ENCODE assay signal across 38 cellular contexts in genomic region chr6:35476004-35476403, GRCh38. TPM values are rescaled to one million over a fixed set of nuclear protein-coding genes. Genes with fewer than 3 reads are reported as not detected.
A peak's percentile ranks its signal among the peaks of the same experiment; 100 is the strongest.
DNase-seq lines count a peak whose midpoint lies in the region; ATAC-seq, FAIRE-seq and TF ChIP-seq lines count a peak whose summit lies in the region.
"Had no signal": no experiment of that assay in that cellular context is flagged by ENCODE, and none has a peak within 500 bp of the region (broad histone marks: within the 10 kb centered on the region; RNA-seq: fewer than 3 reads in every experiment).

No MANE protein-coding gene starts in this region.

- peaks cover 63% of the 10 kb centered on the region for H3K36me3 ChIP-seq in IMR-90 (ENCODE audit: control insufficient read depth, insufficient read depth, low read length)
- peaks cover 0 to 4% of the 10 kb centered on the region in 2 donors for H3K36me3 ChIP-seq in kidney (ENCODE audit: control insufficient read depth in 1 of 2, insufficient read depth in 2 of 2, low read length in 2 of 2)
- H3K36me3 ChIP-seq: uterus had no signal

- H3K27ac Mint-ChIP-seq in activated T-cell treated with anti-CD3 and anti-CD28 coated beads, Interleukin-2, amount 50 U/mL, for 72 hours: no peak overlapping the region
- H3K27ac Mint-ChIP-seq: activated naive CD4-positive, alpha-beta T cell treated with anti-CD3 and anti-CD28 coated beads, Interleukin-2, amount 50 U/mL, for 24 hours; brain; CD14-positive monocyte; dendritic cell treated with granulocyte-macrophage colony-stimulating factor and Interleukin-4, amounts not matched to agents 40 ng/mL and 50 ng/mL, for 4 days; HFFc6 had no signal

- peaks cover 47% of the 10 kb centered on the region for H4K20me1 ChIP-seq in IMR-90 (ENCODE audit: insufficient read depth, low read length)

- TF ChIP-seq CTCF in IMR-90 (conservative IDR thresholded peaks at IDR 0.05; ENCODE audit: low read depth, low read length): no peak
- TF ChIP-seq CTCF in kidney (IDR thresholded peaks at IDR 0.05; ENCODE audit: borderline replicate concordance, extremely low read depth, insufficient read depth): no peak

- H3K4me3 ChIP-seq in IMR-90 (ENCODE audit: insufficient read depth, low read depth, low read length) (no peak overlapping the region), kidney (ENCODE audit: low read length in 2 of 2) (no peak overlapping the region)
- H3K4me3 ChIP-seq: esophagus squamous epithelium, heart left ventricle, MG63, PC-9, thoracic aorta, uterus had no signal

- no peak overlapping the region for H3K27ac ChIP-seq in IMR-90 (ENCODE audit: insufficient read depth, low read length)
- no peak overlapping the region for H3K27ac ChIP-seq in kidney (ENCODE audit: low read depth in 2 of 2, low read length in 2 of 2)
- H3K27ac ChIP-seq: esophagus squamous epithelium, heart left ventricle, PC-9, thoracic aorta, uterus had no signal

- TF ChIP-seq POLR2A in IMR-90 (IDR thresholded peaks at IDR 0.05; ENCODE audit: low read depth, low read length): no peak

- 94% methylated on average over 3 of the region's 14 CpGs; no CpG with 5 or more reads in 1 of the 2 experiments for whole genome bisulfite sequencing in IMR-90 (ENCODE audit: extremely low coverage in 2 of 2, insufficient read length in 1 of 2), 2 experiments

- no peak for TF ChIP-seq RAD21 in IMR-90 (IDR thresholded peaks at IDR 0.05; ENCODE audit: low read length)

- H3K4ac ChIP-seq in IMR-90 (ENCODE audit: low read depth, low read length): no peak overlapping the region

- no peak overlapping the region for H4K8ac ChIP-seq in IMR-90 (ENCODE audit: low read depth in 2 of 2, low read length in 2 of 2)

- ATAC-seq in activated T-cell treated with anti-CD3 and anti-CD28 coated beads, Interleukin-2, amount 50 U/mL, for 72 hours (replicated peaks in 1 of 2): peak; percentile 4 to 12
- no peak for ATAC-seq in IMR-90 (ENCODE audit: low read depth)
- ATAC-seq: left ventricle myocardium superior had no signal

- FAIRE-seq in kidney (lab: Jason Lieb, UNC): no peak
- FAIRE-seq: A204.1, D721Med, endometrium had no signal

- in situ Hi-C loops in IMR-90 (cut with MboI; ENCODE audit: low sequenced_read_pairs): no loop called here

- no peak overlapping the region for H2BK120ac ChIP-seq in IMR-90 (ENCODE audit: low read depth, low read length)

- no peak overlapping the region for H2BK5ac ChIP-seq in IMR-90 (ENCODE audit: low read depth, low read length, poor library complexity, severe bottlenecking)

- dilution Hi-C loops in IMR-90 (cut with HindIII; ENCODE audit: low sequenced_read_pairs, unreplicated experiment): no loop called here

- peak overlapping the region; percentile 23 for H2AFZ ChIP-seq in IMR-90 (replicated peaks; ENCODE audit: low read length, poor library complexity)
- H2AFZ ChIP-seq: PC-9 had no signal

- H3K18ac ChIP-seq in IMR-90 (ENCODE audit: low read depth, low read length): no peak overlapping the region

- no peak overlapping the region for H3K9ac ChIP-seq in IMR-90 (ENCODE audit: low read depth, low read length)
- no peak overlapping the region for H3K9ac ChIP-seq in kidney (ENCODE audit: low read length in 2 of 2)

- H3K36me3 Mint-ChIP-seq in activated T-cell treated with anti-CD3 and anti-CD28 coated beads, Interleukin-2, amount 50 U/mL, for 72 hours (ENCODE audit: insufficient read depth in 2 of 2): peaks cover 0 to 10% of the 10 kb centered on the region in 2 donors
- H3K36me3 Mint-ChIP-seq: activated naive CD4-positive, alpha-beta T cell treated with anti-CD3 and anti-CD28 coated beads, Interleukin-2, amount 50 U/mL, for 24 hours had no signal

- H2BK15ac ChIP-seq in IMR-90 (ENCODE audit: low read depth, low read length): no peak overlapping the region

- H3K9me1 ChIP-seq in IMR-90 (ENCODE audit: insufficient read depth, low read length): 0 out of 2 replicates have a peak, but pooled peaks cover 6% of the 10 kb centered on the region

- POLR2A ChIA-PET in IMR-90 (lab: Charles Lee; ENCODE audit: unreplicated experiment): no interaction called here

- H2BK20ac ChIP-seq in IMR-90 (ENCODE audit: low read depth, low read length): no peak overlapping the region

- no peak overlapping the region for H4K5ac ChIP-seq in IMR-90 (ENCODE audit: low read depth, low read length)

- H3K14ac ChIP-seq in IMR-90 (replicated peaks; ENCODE audit: low read depth, low read length): no peak overlapping the region

- no peaks in the 10 kb centered on the region for H3K27me3 Mint-ChIP-seq in activated T-cell treated with anti-CD3 and anti-CD28 coated beads, Interleukin-2, amount 50 U/mL, for 72 hours (ENCODE audit: low read depth)
- H3K27me3 Mint-ChIP-seq: activated naive CD4-positive, alpha-beta T cell treated with anti-CD3 and anti-CD28 coated beads, Interleukin-2, amount 50 U/mL, for 24 hours had no signal

- intact Hi-C loops in IMR-90 (cut with micrococcal nuclease): no loop called here
- intact Hi-C loops in kidney (cut with DNase I): no loop called here

- no peaks in the 10 kb centered on the region for H3K9me3 Mint-ChIP-seq in activated T-cell treated with anti-CD3 and anti-CD28 coated beads, Interleukin-2, amount 50 U/mL, for 72 hours
- H3K9me3 Mint-ChIP-seq: activated naive CD4-positive, alpha-beta T cell treated with anti-CD3 and anti-CD28 coated beads, Interleukin-2, amount 50 U/mL, for 24 hours; brain; dendritic cell treated with granulocyte-macrophage colony-stimulating factor and Interleukin-4, amounts not matched to agents 40 ng/mL and 50 ng/mL, for 4 days; HFFc6 had no signal

- DNase-seq in activated T-cell treated with anti-CD3 and anti-CD28 coated beads, Interleukin-2, amount 50 U/mL, for 72 hours: no peak
- DNase-seq in activated T-cell treated with anti-CD3 and anti-CD28 coated beads for 4 hours (no peak), IMR-90 (no peak), kidney (peak; percentile 73), HUDEP-2 (lab: John Stamatoyannopoulos, UW; ENCODE audit: unreplicated experiment in 76 of 76) (no peak), activated gamma-delta T cell (lab: John Stamatoyannopoulos, UW) (no peak), RKO (ENCODE audit: low spot score) (no peak)
- DNase-seq in stimulated activated CD8-positive, alpha-beta memory T cell treated with anti-CD3 and anti-CD28 coated beads, Interleukin-4, amount 100 ng/mL, for 48 hours: peak; percentile 31
- DNase-seq: activated CD4-positive, alpha-beta T cell treated with anti-CD3 and anti-CD28 coated beads, Interleukin-2, amount 50 U/mL, for 48 hours; activated CD4-positive, CD25-positive, alpha-beta regulatory T cell treated with anti-CD3 and anti-CD28 coated beads, Interleukin-2, amount 50 U/mL, for 72 hours; amniotic stem cell; esophagus squamous epithelium; foreskin melanocyte; HFFc6; islet precursor cell; left ventricle myocardium superior; MG63; NCI-H1105 treated with DMSO at 0.1 percent for 48 hours; NCI-H187 treated with DMSO at 0.1 percent for 48 hours; NCI-H524 treated with DMSO at 0.1 percent for 48 hours; nucleus accumbens; PC-9; SHP77; stimulated activated naive CD4-positive, alpha-beta T cell; T-helper 2 cell; uterus had no signal

- H3K79me1 ChIP-seq in IMR-90 (ENCODE audit: low read depth in 1 of 2, low read length in 2 of 2): peaks cover 3 to 42% of the 10 kb centered on the region in 2 experiments

- H3K27me3 ChIP-seq in IMR-90 (ENCODE audit: control insufficient read depth, insufficient read depth, low read length): no peaks in the 10 kb centered on the region
- H3K27me3 ChIP-seq: esophagus squamous epithelium, heart left ventricle, MG63, uterus had no signal

- no peak overlapping the region for H4K91ac ChIP-seq in IMR-90 (ENCODE audit: insufficient read depth, low read depth, low read length)

- no TSS peak for BruUV-seq in IMR-90 (replicated peaks; lab: Mats Ljungman, UMichigan)

- H3K9me3 ChIP-seq in IMR-90 (ENCODE audit: control insufficient read depth, insufficient read depth, low read length) (no peaks in the 10 kb centered on the region), kidney (ENCODE audit: control insufficient read depth in 1 of 2, low read length in 2 of 2) (no peaks in the 10 kb centered on the region)
- H3K9me3 ChIP-seq: esophagus squamous epithelium, heart left ventricle, MG63, thoracic aorta, uterus had no signal

- CTCF ChIA-PET in IMR-90 (lab: Yijun Ruan, JAX): no interaction called here

- H3K23ac ChIP-seq in IMR-90 (ENCODE audit: low read depth, low read length): no peak overlapping the region

- peaks cover 2% of the 10 kb centered on the region for H3K4me1 ChIP-seq in IMR-90 (ENCODE audit: control insufficient read depth, insufficient read depth, low read length)
- H3K4me1 ChIP-seq in kidney (ENCODE audit: control insufficient read depth in 1 of 2, insufficient read depth in 1 of 2, low read depth in 1 of 2, low read length in 2 of 2): peaks cover 0 to 2% of the 10 kb centered on the region in 2 donors

- no peak overlapping the region for H2AK5ac ChIP-seq in IMR-90 (ENCODE audit: low read depth, low read length)

- H3K4me2 ChIP-seq in IMR-90 (ENCODE audit: low read depth, low read length): no peak overlapping the region
- H3K4me2 ChIP-seq: PC-9 had no signal

- peaks cover 31% of the 10 kb centered on the region for H3K4me1 Mint-ChIP-seq in activated T-cell treated with anti-CD3 and anti-CD28 coated beads, Interleukin-2, amount 50 U/mL, for 72 hours (ENCODE audit: low read depth)

- H3K4me3 Mint-ChIP-seq in activated T-cell treated with anti-CD3 and anti-CD28 coated beads, Interleukin-2, amount 50 U/mL, for 72 hours: no peak overlapping the region
- H3K4me3 Mint-ChIP-seq: activated naive CD4-positive, alpha-beta T cell treated with anti-CD3 and anti-CD28 coated beads, Interleukin-2, amount 50 U/mL, for 24 hours; brain; CD14-positive monocyte; dendritic cell treated with granulocyte-macrophage colony-stimulating factor and Interleukin-4, amounts not matched to agents 40 ng/mL and 50 ng/mL, for 4 days; HFFc6 had no signal

- H3K56ac ChIP-seq in IMR-90 (ENCODE audit: extremely low read depth, insufficient read depth, low read length): no peak overlapping the region

- H2AK9ac ChIP-seq in IMR-90 (replicated peaks; ENCODE audit: low read depth, low read length, poor library complexity): no peak overlapping the region

RNA-seq across cellular contexts. Expression of gene RPL10A, which starts 7.8 kb away (rescaled TPM):
- 1,000 to 10,000 TPM; 2,353 to 2,363 TPM for total RNA-seq in activated T-cell treated with anti-CD3 and anti-CD28 coated beads, Interleukin-2, amount 50 U/mL, for 72 hours
- total RNA-seq in IMR-90 (2012; rRNA removed): 1,746 and 2,310 TPM in 2 replicates
- 3,153 and 3,261 TPM in 2 replicates for polyA plus RNA-seq in IMR-90 (2012; rRNA removed)
- polyA plus RNA-seq in IMR-90 (2012; cell fraction: cytosol; rRNA removed): 1,705 and 1,838 TPM in 2 replicates
- 1,133 and 1,323 TPM in 2 replicates for polyA plus RNA-seq in IMR-90 (2012; cell fraction: nucleus; rRNA removed; ENCODE audit: low replicate concordance)
- total RNA-seq in kidney: 1,159 TPM
- polyA plus RNA-seq in kidney (ENCODE audit: insufficient read depth, low read depth, low replicate concordance): 1,291 TPM

RNA-seq across cellular contexts. Expression of gene TEAD3, which starts 20.9 kb away (rescaled TPM):
- total RNA-seq in activated T-cell treated with anti-CD3 and anti-CD28 coated beads, Interleukin-2, amount 50 U/mL, for 72 hours: 1 to 10 TPM; 1.7 to 1.9 TPM
- 5.0 and 5.2 TPM in 2 replicates for total RNA-seq in IMR-90 (2012; rRNA removed)
- polyA plus RNA-seq in IMR-90 (2012; rRNA removed): 25.0 and 28.0 TPM in 2 replicates
- 16.6 and 30.2 TPM in 2 replicates for polyA plus RNA-seq in IMR-90 (2012; cell fraction: cytosol; rRNA removed)
- polyA plus RNA-seq in IMR-90 (2012; cell fraction: nucleus; rRNA removed; ENCODE audit: low replicate concordance): 49.5 and 83.0 TPM in 2 replicates
- total RNA-seq in kidney: 18.0 TPM
- 11.3 TPM for polyA plus RNA-seq in kidney (ENCODE audit: insufficient read depth, low read depth, low replicate concordance)
- polyA plus RNA-seq: CD14-positive monocyte had no signal

RNA-seq across cellular contexts. Expression of gene FANCE, which starts 23.9 kb away (rescaled TPM):
- total RNA-seq in activated T-cell treated with anti-CD3 and anti-CD28 coated beads, Interleukin-2, amount 50 U/mL, for 72 hours: 10 to 100 TPM; 22.0 to 27.2 TPM
- total RNA-seq in IMR-90 (2012; rRNA removed) (7.5 and 9.1 TPM in 2 replicates), kidney (2.7 TPM)
- polyA plus RNA-seq in IMR-90 (2012; rRNA removed) (6.8 and 7.1 TPM in 2 replicates), kidney (ENCODE audit: insufficient read depth, low read depth, low replicate concordance) (1.2 TPM)
- 4.5 and 6.8 TPM in 2 replicates for polyA plus RNA-seq in IMR-90 (2012; cell fraction: cytosol; rRNA removed)
- polyA plus RNA-seq in IMR-90 (2012; cell fraction: nucleus; rRNA removed; ENCODE audit: low replicate concordance): 5.0 and 6.6 TPM in 2 replicates

RNA-seq across cellular contexts. Expression of gene TULP1, which starts 36.7 kb away (rescaled TPM):
- total RNA-seq in activated T-cell treated with anti-CD3 and anti-CD28 coated beads, Interleukin-2, amount 50 U/mL, for 72 hours: not detected
- total RNA-seq in IMR-90 (2012; rRNA removed) (not detected in 2 replicates), kidney (not detected)
- polyA plus RNA-seq in IMR-90 (2012; rRNA removed) (not detected in 2 replicates), kidney (ENCODE audit: insufficient read depth, low read depth, low replicate concordance) (not detected)
- polyA plus RNA-seq in IMR-90 (2012; cell fraction: cytosol; rRNA removed): not detected in 2 replicates
- not detected in 2 replicates for polyA plus RNA-seq in IMR-90 (2012; cell fraction: nucleus; rRNA removed; ENCODE audit: low replicate concordance)
- total RNA-seq: Daoy, esophagus squamous epithelium, heart left ventricle, HFFc6, left ventricle myocardium superior, mesenteric fat pad, PC-9, pulmonary artery endothelial cell, thoracic aorta had no signal
- polyA plus RNA-seq: CD14-positive monocyte had no signal

Comparison
In these comparisons a context has a peak if more than half of its experiments do, and no peak if none do; other contexts are left out.
1. DNase-seq: peak in kidney (single experiment) and stimulated activated CD8-positive, alpha-beta memory T cell treated with anti-CD3 and anti-CD28 coated beads, Interleukin-4, amount 100 ng/mL, for 48 hours (single experiment); none in activated T-cell treated with anti-CD3 and anti-CD28 coated beads, Interleukin-2, amount 50 U/mL, for 72 hours (0 of 2), activated T-cell treated with anti-CD3 and anti-CD28 coated beads for 4 hours (single experiment), IMR-90 (single experiment), HUDEP-2 (0 of 76), activated gamma-delta T cell (single experiment) and RKO (single experiment).